Comparison of ENCODE assay signal across 10 cellular contexts in genomic region chr4:88822034-88822433, GRCh38.
DNase-seq lines count a peak whose midpoint lies in the region; ATAC-seq and TF ChIP-seq lines count a peak whose summit lies in the region.
"Had no signal": no experiment of that assay in that cellular context is flagged by ENCODE, and none has a peak within 500 bp of the region (broad histone marks: within the 10 kb centered on the region; RNA-seq: fewer than 3 reads in every experiment).

No MANE protein-coding gene starts in this region.

- peak overlapping the region; percentile 88 for H3K4me3 Mint-ChIP-seq in activated naive CD4-positive, alpha-beta T cell treated with anti-CD3 and anti-CD28 coated beads, Interleukin-2, amount 10 ng/mL, durations not matched to agents 7 days and 5 days

- H3K4me1 ChIP-seq in mucosa of stomach (ENCODE audit: control insufficient read depth, insufficient read depth, low read length) (peaks cover 4% of the 10 kb centered on the region), upper lobe of left lung (peaks cover 29 to 57% (median 29%) of the 10 kb centered on the region in 4 donors)

- H3K27me3 ChIP-seq in mucosa of stomach (ENCODE audit: control insufficient read depth, insufficient read depth, low read length) (no peaks in the 10 kb centered on the region), upper lobe of left lung (no peaks in the 10 kb centered on the region)

- H3K9ac ChIP-seq in mucosa of stomach (ENCODE audit: low read length), result peak overlapping the region; percentile 93

- no peak for TF ChIP-seq POLR2A in upper lobe of left lung (IDR thresholded peaks at IDR 0.05)

- H3K36me3 ChIP-seq in mucosa of stomach (ENCODE audit: control insufficient read depth, insufficient read depth, low read length), result no peaks in the 10 kb centered on the region
- no peaks in the 10 kb centered on the region for H3K36me3 ChIP-seq in upper lobe of left lung

- 53 to 59% methylated on average over 2 of the region's 2 CpGs for WGBS in upper lobe of left lung, 2 donors

- TF ChIP-seq CTCF in cardiac fibroblast (IDR thresholded peaks at IDR 0.05; ENCODE audit: low read depth, low read length) (no peak), upper lobe of left lung (IDR thresholded peaks at IDR 0.05) (no peak)

- no peaks in the 10 kb centered on the region for H3K27me3 Mint-ChIP-seq in activated naive CD4-positive, alpha-beta T cell treated with anti-CD3 and anti-CD28 coated beads, Interleukin-2, amount 10 ng/mL, durations not matched to agents 7 days and 5 days

- H3K4me3 ChIP-seq in cardiac fibroblast (replicated peaks in 1 of 2; ENCODE audit: low read depth in 2 of 2, low read length in 2 of 2), result peak overlapping the region; percentile 54 to 61
- H3K4me3 ChIP-seq in mucosa of stomach (ENCODE audit: low read length), result peak overlapping the region; percentile 57
- H3K4me3 ChIP-seq in upper lobe of left lung, result peak overlapping the region in 3 of 4 donors; percentile 41 to 58 (median 58)

- H3K27ac Mint-ChIP-seq in activated naive CD4-positive, alpha-beta T cell treated with anti-CD3 and anti-CD28 coated beads, Interleukin-2, amount 10 ng/mL, durations not matched to agents 7 days and 5 days, result peak overlapping the region; percentile 97

- H3K9me3 ChIP-seq in mucosa of stomach (ENCODE audit: control insufficient read depth, low read length) (no peaks in the 10 kb centered on the region), upper lobe of left lung (no peaks in the 10 kb centered on the region)

- no peaks in the 10 kb centered on the region for H3K9me3 Mint-ChIP-seq in activated naive CD4-positive, alpha-beta T cell treated with anti-CD3 and anti-CD28 coated beads, Interleukin-2, amount 10 ng/mL, durations not matched to agents 7 days and 5 days

- no peak for TF ChIP-seq EP300 in upper lobe of left lung (IDR thresholded peaks at IDR 0.05)

- H3K4me1 Mint-ChIP-seq in activated naive CD4-positive, alpha-beta T cell treated with anti-CD3 and anti-CD28 coated beads, Interleukin-2, amount 10 ng/mL, durations not matched to agents 7 days and 5 days, result peaks cover 37% of the 10 kb centered on the region

- peaks cover 40% of the 10 kb centered on the region for H3K36me3 Mint-ChIP-seq in activated naive CD4-positive, alpha-beta T cell treated with anti-CD3 and anti-CD28 coated beads, Interleukin-2, amount 10 ng/mL, durations not matched to agents 7 days and 5 days

- ATAC-seq in upper lobe of left lung (ENCODE audit: low FRiP score in 2 of 2) (no peak), GM18868 (IDR thresholded peaks at IDR 0.05; ENCODE audit: unreplicated experiment) (no peak), GM18520 (IDR thresholded peaks at IDR 0.05; ENCODE audit: unreplicated experiment) (no peak)

- DNase-seq in activated naive CD4-positive, alpha-beta T cell treated with anti-CD3 and anti-CD28 coated beads, Interleukin-2, amount 10 ng/mL, durations not matched to agents 7 days and 5 days, result no peak
- DNase-seq in activated naive CD4-positive, alpha-beta T cell (lab: John Stamatoyannopoulos, UW), result no peak
- DNase-seq in cardiac fibroblast (ENCODE audit: low read depth in 2 of 2) (no peak), upper lobe of left lung (no peak), HuH-7.5 (ENCODE audit: low spot score) (no peak)
- DNase-seq: C1 segment of cervical spinal cord, NCI-H526 had no signal

- CTCF ChIA-PET in activated naive CD4-positive, alpha-beta T cell treated with anti-CD3 and anti-CD28 coated beads, Interleukin-2, amount 10 ng/mL, durations not matched to agents 7 days and 5 days (lab: Charles Lee), result interaction anchor here (8.1 kb wide), 1 partner anchor 200 kb away, joined by 166 read pairs; no protein-coding TSS in a partner anchor

- H3K27ac ChIP-seq in upper lobe of left lung, result peak overlapping the region; percentile 78 to 88 (median 86)
